Comparison of ENCODE assay signal across 26 cellular contexts in the genomic region with DNA sequence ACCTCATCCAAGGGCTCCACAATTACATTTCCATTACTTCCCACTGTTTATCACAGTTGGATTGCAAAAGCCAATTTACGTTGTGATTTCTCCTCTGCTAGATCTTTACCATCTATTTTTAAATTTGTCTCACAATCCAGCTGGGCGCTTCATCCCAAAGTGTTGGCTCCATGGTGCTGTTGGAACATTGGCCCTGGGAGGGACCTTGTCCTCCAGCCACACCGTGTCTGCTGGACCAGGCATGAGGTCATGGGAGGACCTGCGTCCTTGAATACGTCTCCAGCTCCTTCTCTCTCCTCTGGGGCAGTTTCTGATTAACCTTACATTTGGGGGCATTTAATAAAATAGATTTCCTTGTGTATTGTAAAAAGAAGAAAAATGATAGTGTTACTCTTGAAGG.
"Had no signal": no experiment of that assay in that cellular context is flagged by ENCODE, and none has a peak within 500 bp of the region (broad histone marks: within the 10 kb centered on the region; RNA-seq: fewer than 3 reads in every experiment).

No MANE protein-coding gene starts in this region.

- H2AFZ ChIP-seq: neural progenitor cell, parathyroid adenoma had no signal

- H3K36me3 ChIP-seq: neural progenitor cell, ovary, right lobe of liver, sigmoid colon, stomach, suprapubic skin, tibial nerve, upper lobe of right lung, uterus had no signal

- DNase-seq: naive thymus-derived CD4-positive, alpha-beta T cell; natural killer cell; occipital lobe; ovary; posterior cingulate gyrus; psoas muscle; right cardiac atrium; right lobe of liver; sigmoid colon; small intestine; stimulated activated CD4-positive, alpha-beta T cell treated with anti-CD3 and anti-CD28 coated beads, Interleukin-15, amount 100 ng/mL, for 24 hours; stimulated activated CD4-positive, alpha-beta T cell treated with anti-CD3 and anti-CD28 coated beads, Interleukin-2, amount 100 ng/mL, for 24 hours; stimulated activated CD4-positive, alpha-beta T cell treated with anti-CD3 and anti-CD28 coated beads, Interleukin-2, amount 100 ng/mL, for 48 hours; stimulated activated CD4-positive, alpha-beta T cell treated with anti-CD3 and anti-CD28 coated beads, Interleukin-4, amount 100 ng/mL, for 24 hours; stimulated activated naive B cell treated with anti-CD40 and anti-IgM and Interleukin-4, amounts not matched to agents 10 μg/mL and 1 μg/mL and 100 μg/mL, for 72 hours; stimulated activated naive CD4-positive, alpha-beta T cell treated with Interleukin-2 at 50 U/mL for 16 hours; stomach; testis; trophoblast cell; upper lobe of right lung; uterus had no signal

- H3K27ac ChIP-seq: neural progenitor cell, ovary, parathyroid adenoma, psoas muscle, right lobe of liver, sigmoid colon, stomach, suprapubic skin, testis, tibial nerve, upper lobe of right lung, uterus had no signal

- H3K27me3 ChIP-seq: neural progenitor cell, ovary, right lobe of liver, sigmoid colon, stomach, suprapubic skin, testis, tibial nerve, upper lobe of right lung, uterus had no signal

- H3K9me3 ChIP-seq: ovary, psoas muscle, right lobe of liver, sigmoid colon, suprapubic skin, testis, upper lobe of right lung, uterus had no signal

- ATAC-seq: naive thymus-derived CD4-positive, alpha-beta T cell; natural killer cell; psoas muscle; right cardiac atrium; right lobe of liver; stimulated activated effector memory CD8-positive, alpha-beta T cell treated with anti-CD3 and anti-CD28 coated beads, Interleukin-12 subunit alpha, Interleukin-12 subunit beta, amount 100 ng/mL, for 72 hours; stimulated activated naive B cell treated with anti-CD40 and anti-IgM and Interleukin-4, amounts not matched to agents 10 μg/mL and 1 μg/mL and 100 μg/mL, for 72 hours; upper lobe of right lung had no signal

- H3K9ac ChIP-seq: neural progenitor cell, parathyroid adenoma had no signal

- H3K4me3 ChIP-seq: neural progenitor cell, ovary, psoas muscle, right lobe of liver, sigmoid colon, stomach, suprapubic skin, testis, tibial nerve, upper lobe of right lung, uterus had no signal

- H3K4me2 ChIP-seq: neural progenitor cell had no signal

- H3K4me1 ChIP-seq: neural progenitor cell, parathyroid adenoma, psoas muscle, right lobe of liver, sigmoid colon, stomach, suprapubic skin, testis, tibial nerve, upper lobe of right lung, uterus had no signal
